Comparison of ENCODE assay signal across 9 cellular contexts in genomic region chr6:44062771-44063560, GRCh38.
DNase-seq lines count a peak whose midpoint lies in the region; ATAC-seq and TF ChIP-seq lines count a peak whose summit lies in the region.
"Had no signal": no experiment of that assay in that cellular context is flagged by ENCODE, and none has a peak within 500 bp of the region (broad histone marks: within the 10 kb centered on the region; RNA-seq: fewer than 3 reads in every experiment).

No MANE protein-coding gene starts in this region.

- ATAC-seq in sciatic nerve = peak; percentile 13

- no peak overlapping the region for H3K4me3 ChIP-seq in esophagus muscularis mucosa

- H3K27me3 ChIP-seq in esophagus muscularis mucosa = no peaks in the 10 kb centered on the region

- intact Hi-C loops in esophagus muscularis mucosa (cut with DNase I) (no loop called here), sciatic nerve (cut with DNase I) (no loop called here)

- TF ChIP-seq POLR2A in esophagus muscularis mucosa (IDR thresholded peaks at IDR 0.05; ENCODE audit: low read depth) = no peak

- TF ChIP-seq CTCF in GM10266 (IDR thresholded peaks at IDR 0.05; ENCODE audit: control insufficient read depth, insufficient read depth, low read depth, missing control alignments) (peak; percentile 49), RWPE1 (conservative IDR thresholded peaks at IDR 0.05; ENCODE audit: low read depth) (no peak; the same call in 1 of the 2 replicates), esophagus muscularis mucosa (IDR thresholded peaks at IDR 0.05) (peak in 2 of 3 experiments; percentile 16 to 23)

- no peaks in the 10 kb centered on the region for H3K9me3 ChIP-seq in esophagus muscularis mucosa

- CTCF ChIA-PET in RWPE1 (lab: Yijun Ruan, JAX) = interaction anchor here (0.5 to 1.0 kb wide), 11 partner anchors 16 to 341 kb away, joined by 3 to 4 read pairs (median 3); no protein-coding TSS in a partner anchor

- WGBS in esophagus muscularis mucosa = 95% methylated on average over 3 of the region's 20 CpGs

- TF ChIP-seq EP300 in esophagus muscularis mucosa (IDR thresholded peaks at IDR 0.05) = no peak

- DNase-seq in GM10266 (ENCODE audit: extremely low spot score) = no peak
- no peak for DNase-seq in RWPE1 (ENCODE audit: low spot score)
- no peak for DNase-seq in esophagus muscularis mucosa (ENCODE audit: extremely low spot score)
- peak; percentile 74 for DNase-seq in sciatic nerve (ENCODE audit: low spot score)
- DNase-seq in NCI-H1417 (lab: John Stamatoyannopoulos, UW) = no peak
- no peak for DNase-seq in NCI-H2107 treated with DMSO at 0.1 percent for 48 hours (lab: John Stamatoyannopoulos, UW; ENCODE audit: unreplicated experiment)
- DNase-seq in GOT3 (lab: John Stamatoyannopoulos, UW) = no peak
- DNase-seq in LoVo (ENCODE audit: low spot score) = no peak
- DNase-seq: NCI-H2171 had no signal

- peaks cover 46 to 75% (median 70%) of the 10 kb centered on the region in 4 donors for H3K4me1 ChIP-seq in esophagus muscularis mucosa

- H3K27ac ChIP-seq in RWPE1 = peak overlapping the region; percentile 85
- peak overlapping the region in 3 of 4 donors; percentile 62 to 79 (median 71) for H3K27ac ChIP-seq in esophagus muscularis mucosa (replicated peaks in 1 of 4)

- H3K36me3 ChIP-seq in esophagus muscularis mucosa = no peaks in the 10 kb centered on the region

- POLR2A ChIA-PET in RWPE1 (lab: Yijun Ruan, JAX; ENCODE audit: low non-redundant PET) = no interaction called here
